23 cellular contexts compared by ENCODE assay signal in genomic region chr5:168480601-168481000, GRCh38. TPM values are rescaled to one million over a fixed set of nuclear protein-coding genes. Genes with fewer than 3 reads are reported as not detected.
A peak's percentile ranks its signal among the peaks of the same experiment; 100 is the strongest.
DNase-seq lines count a peak whose midpoint lies in the region; ATAC-seq and TF ChIP-seq lines count a peak whose summit lies in the region.
"Had no signal": no experiment of that assay in that cellular context is flagged by ENCODE, and none has a peak within 500 bp of the region (broad histone marks: within the 10 kb centered on the region; RNA-seq: fewer than 3 reads in every experiment).

No MANE protein-coding gene starts in this region.

- in situ Hi-C loops in GM13977 (cut with MboI; ENCODE audit: low pct_unique_long_range_greater_than_20kb, low sequenced_read_pairs, unreplicated experiment), result no loop called here

- CTCF ChIA-PET in PC-3 (lab: Charles Lee), result no interaction called here
- CTCF ChIA-PET in naive thymus-derived CD4-positive, alpha-beta T cell (lab: Charles Lee), result no interaction called here

- H3K4me2 ChIP-seq in MM.1S (ENCODE audit: low read depth, low read length) (peak overlapping the region; percentile 50; the same call in 1 of the 2 replicates), PC-3 (ENCODE audit: low read length) (no peak overlapping the region)
- H3K4me2 ChIP-seq: A549; BLaER1 treated with 17β-estradiol and CSF1 and Interleukin-3, amounts not matched to agents 10 nM and 100 nM had no signal

- peaks cover 21% of the 10 kb centered on the region for H3F3A ChIP-seq in MM.1S (ENCODE audit: insufficient read depth, low read length)
- no peaks in the 10 kb centered on the region for H3F3A ChIP-seq in PC-3 (ENCODE audit: low read length, unreplicated experiment)

- H4K20me1 ChIP-seq in MM.1S (ENCODE audit: insufficient read depth, low read length), result no peaks in the 10 kb centered on the region
- no peaks in the 10 kb centered on the region for H4K20me1 ChIP-seq in PC-3 (ENCODE audit: low read length)
- H4K20me1 ChIP-seq: BLaER1 treated with 17β-estradiol and CSF1 and Interleukin-3, amounts not matched to agents 10 nM and 100 nM had no signal

- H2AFZ ChIP-seq in MM.1S (ENCODE audit: low read length), result no peak overlapping the region
- no peak overlapping the region for H2AFZ ChIP-seq in PC-3 (ENCODE audit: low read length)

- H3K4me1 Mint-ChIP-seq in naive thymus-derived CD4-positive, alpha-beta T cell, result peaks cover 7 to 15% (median 7%) of the 10 kb centered on the region in 7 donors
- H3K4me1 Mint-ChIP-seq: CD14-positive monocyte had no signal

- no peak overlapping the region for H3K9ac ChIP-seq in MM.1S (ENCODE audit: low read length)
- no peak overlapping the region for H3K9ac ChIP-seq in PC-3 (ENCODE audit: low read length)
- H3K9ac ChIP-seq: BLaER1 treated with 17β-estradiol and CSF1 and Interleukin-3, amounts not matched to agents 10 nM and 100 nM had no signal

- H3K36me3 ChIP-seq in MM.1S (replicated peaks; ENCODE audit: insufficient read depth, low read length) (no peaks in the 10 kb centered on the region), PC-3 (ENCODE audit: low read depth, low read length) (no peaks in the 10 kb centered on the region), left ventricle myocardium inferior (no peaks in the 10 kb centered on the region)
- no peaks in the 10 kb centered on the region for H3K36me3 ChIP-seq in naive thymus-derived CD4-positive, alpha-beta T cell (ENCODE audit: control insufficient read depth in 2 of 3, insufficient read depth in 3 of 3, low read length in 3 of 3)
- H3K36me3 ChIP-seq: BE2C; BLaER1 treated with 17β-estradiol and CSF1 and Interleukin-3, amounts not matched to agents 10 nM and 100 nM; HAP-1 had no signal

- intact Hi-C loops in PC-3 (cut with micrococcal nuclease) (no loop called here), left ventricle myocardium inferior (cut with micrococcal nuclease) (no loop called here)
- intact Hi-C loops in naive thymus-derived CD4-positive, alpha-beta T cell (cut with micrococcal nuclease), result loop anchor here in 1 of 2 donors (10.0 kb wide), 1 partner anchor 96 kb away; no protein-coding TSS in a partner anchor

- H3K27me3 ChIP-seq in MM.1S (replicated peaks; ENCODE audit: insufficient read depth, low read length) (no peaks in the 10 kb centered on the region), PC-3 (ENCODE audit: low read length) (no peaks in the 10 kb centered on the region), foreskin keratinocyte (no peaks in the 10 kb centered on the region), left ventricle myocardium inferior (ENCODE audit: low read depth) (peaks cover 4% of the 10 kb centered on the region)
- H3K27me3 ChIP-seq in naive thymus-derived CD4-positive, alpha-beta T cell (ENCODE audit: control insufficient read depth in 2 of 2, insufficient read depth in 2 of 2, low read length in 2 of 2), result no peaks in the 10 kb centered on the region
- H3K27me3 ChIP-seq: BE2C; BLaER1 treated with 17β-estradiol and CSF1 and Interleukin-3, amounts not matched to agents 10 nM and 100 nM had no signal

- DNase-seq in MM.1S (no peak), PC-3 (peak; percentile 66), epithelial cell of esophagus (ENCODE audit: low read depth) (peak; percentile 74), foreskin keratinocyte (peak in 1 of 2 donors; percentile 52), GM13977 (ENCODE audit: low spot score) (no peak), left ventricle myocardium inferior (no peak)
- no peak for DNase-seq in naive thymus-derived CD4-positive, alpha-beta T cell
- DNase-seq: 8988T; ACHN; AML-193; BE2C; CD4-positive, alpha-beta T cell; CD8-positive, alpha-beta memory T cell; DMS 273 treated with DMSO at 0.1 percent for 48 hours; DMS79; EL; GDM1; GOT3; HFFc6 had no signal

- H3K9me3 Mint-ChIP-seq in naive thymus-derived CD4-positive, alpha-beta T cell, result no peaks in the 10 kb centered on the region
- H3K9me3 Mint-ChIP-seq: CD4-positive, alpha-beta T cell; CD8-positive, alpha-beta memory T cell; HFFc6 had no signal

- H3K4me1 ChIP-seq in MM.1S (ENCODE audit: low read length), result peaks cover 19% of the 10 kb centered on the region
- H3K4me1 ChIP-seq in PC-3 (ENCODE audit: insufficient read depth, low read length), result peaks cover 22% of the 10 kb centered on the region
- no peaks in the 10 kb centered on the region for H3K4me1 ChIP-seq in foreskin keratinocyte
- peaks cover 0 to 3% of the 10 kb centered on the region in 2 donors for H3K4me1 ChIP-seq in naive thymus-derived CD4-positive, alpha-beta T cell (ENCODE audit: control insufficient read depth in 2 of 2, insufficient read depth in 2 of 2, low read length in 2 of 2)
- H3K4me1 ChIP-seq in left ventricle myocardium inferior, result no peaks in the 10 kb centered on the region
- H3K4me1 ChIP-seq: A549, BE2C had no signal

- peaks cover 0 to 4% (median 0%) of the 10 kb centered on the region in 5 donors for H3K36me3 Mint-ChIP-seq in naive thymus-derived CD4-positive, alpha-beta T cell
- H3K36me3 Mint-ChIP-seq: CD14-positive monocyte; CD8-positive, alpha-beta memory T cell had no signal

- peak overlapping the region; percentile 67; the same call in 1 of the 2 replicates for H3K27ac ChIP-seq in MM.1S (ENCODE audit: low read length)
- H3K27ac ChIP-seq in PC-3 (ENCODE audit: low read length), result peak overlapping the region; percentile 8; the same call in 1 of the 2 replicates
- no peak overlapping the region for H3K27ac ChIP-seq in foreskin keratinocyte
- H3K27ac ChIP-seq in naive thymus-derived CD4-positive, alpha-beta T cell (ENCODE audit: low read depth, low read length), result no peak overlapping the region
- no peak overlapping the region for H3K27ac ChIP-seq in left ventricle myocardium inferior (replicated peaks)
- H3K27ac ChIP-seq: A549; BLaER1 treated with 17β-estradiol and CSF1 and Interleukin-3, amounts not matched to agents 10 nM and 100 nM had no signal

- H3K9me2 ChIP-seq in MM.1S (replicated peaks; ENCODE audit: insufficient read depth, low read length) (no peaks in the 10 kb centered on the region), PC-3 (replicated peaks; ENCODE audit: low read length) (no peaks in the 10 kb centered on the region)

- no TSS peak for BruUV-seq in PC-3 (replicated peaks; lab: Mats Ljungman, UMichigan)

- no peaks in the 10 kb centered on the region for H3K79me2 ChIP-seq in MM.1S (ENCODE audit: low read length)
- H3K79me2 ChIP-seq in PC-3 (ENCODE audit: low read length), result no peaks in the 10 kb centered on the region

- ATAC-seq in PC-3, result no peak
- peak; percentile 45 for ATAC-seq in foreskin keratinocyte
- ATAC-seq in naive thymus-derived CD4-positive, alpha-beta T cell, result no peak
- ATAC-seq: A549 had no signal

- peaks cover 0 to 9% (median 3%) of the 10 kb centered on the region in 5 donors for H3K27me3 Mint-ChIP-seq in naive thymus-derived CD4-positive, alpha-beta T cell

- H3K4me3 ChIP-seq in MM.1S (ENCODE audit: low read length) (no peak overlapping the region), PC-3 (ENCODE audit: low read length) (no peak overlapping the region), epithelial cell of esophagus (ENCODE audit: low read length) (no peak overlapping the region), left ventricle myocardium inferior (no peak overlapping the region)
- no peak overlapping the region for H3K4me3 ChIP-seq in naive thymus-derived CD4-positive, alpha-beta T cell (ENCODE audit: low read length)
- H3K4me3 ChIP-seq: A549; BLaER1 treated with 17β-estradiol and CSF1 and Interleukin-3, amounts not matched to agents 10 nM and 100 nM; HAP-1 had no signal

- H3K27ac Mint-ChIP-seq in naive thymus-derived CD4-positive, alpha-beta T cell, result no peak overlapping the region
- H3K27ac Mint-ChIP-seq: CD14-positive monocyte; CD4-positive, alpha-beta T cell; HFFc6 had no signal

- TF ChIP-seq CTCF in MM.1S (IDR thresholded peaks at IDR 0.05; ENCODE audit: low read length) (no peak), PC-3 (conservative IDR thresholded peaks at IDR 0.05; ENCODE audit: low read depth, low read length) (no peak), epithelial cell of esophagus (IDR thresholded peaks at IDR 0.05; ENCODE audit: insufficient read depth, low read depth, low read length, missing control alignments) (no peak), foreskin keratinocyte (conservative IDR thresholded peaks at IDR 0.05) (no peak), GM13977 (IDR thresholded peaks at IDR 0.05; ENCODE audit: extremely low read depth, insufficient read depth, missing control alignments) (no peak), left ventricle myocardium inferior (IDR thresholded peaks at IDR 0.05; ENCODE audit: borderline replicate concordance) (no peak)

- H3K4me3 Mint-ChIP-seq in naive thymus-derived CD4-positive, alpha-beta T cell, result no peak overlapping the region
- H3K4me3 Mint-ChIP-seq: CD14-positive monocyte, HFFc6 had no signal

- H3K9me3 ChIP-seq in MM.1S (replicated peaks; ENCODE audit: insufficient read depth, low read length) (no peaks in the 10 kb centered on the region), PC-3 (ENCODE audit: low read length) (no peaks in the 10 kb centered on the region), left ventricle myocardium inferior (replicated peaks) (no peaks in the 10 kb centered on the region)
- H3K9me3 ChIP-seq in naive thymus-derived CD4-positive, alpha-beta T cell (ENCODE audit: control insufficient read depth in 2 of 3, low read length in 3 of 3), result no peaks in the 10 kb centered on the region
- H3K9me3 ChIP-seq: A549; BE2C; BLaER1 treated with 17β-estradiol and CSF1 and Interleukin-3, amounts not matched to agents 10 nM and 100 nM; HAP-1 had no signal

- POLR2A ChIA-PET in PC-3 (lab: Charles Lee; ENCODE audit: unreplicated experiment), result no interaction called here
- POLR2A ChIA-PET in naive thymus-derived CD4-positive, alpha-beta T cell (lab: Charles Lee), result no interaction called here

RNA-seq across cellular contexts. Expression of gene RARS1, which starts 5.7 kb away (rescaled TPM):
- total RNA-seq in PC-3 (2014; rRNA removed) (63.6 and 78.1 TPM in 2 replicates), foreskin keratinocyte (116 TPM in 2 replicates), left ventricle myocardium inferior (48.0 TPM)
- 66.1 and 75.7 TPM in 2 replicates for polyA plus RNA-seq in foreskin keratinocyte
- 100 to 1,000 TPM in 2 of 5 experiments, 10 to 100 TPM in 3; 59.1 to 110 (median 81.3) TPM for total RNA-seq in naive thymus-derived CD4-positive, alpha-beta T cell
- 10 to 100 TPM; 21.3 to 31.0 TPM for polyA plus RNA-seq in naive thymus-derived CD4-positive, alpha-beta T cell

RNA-seq across cellular contexts. Expression of gene FBLL1, which starts 48.5 kb away (rescaled TPM):
- 0.07 TPM in 1 of 2 replicates, not detected in the other for total RNA-seq in PC-3 (2014; rRNA removed)
- total RNA-seq in foreskin keratinocyte, result not detected in 2 replicates
- polyA plus RNA-seq in foreskin keratinocyte, result 0.07 TPM in 1 of 2 replicates, not detected in the other
- total RNA-seq in naive thymus-derived CD4-positive, alpha-beta T cell, result under 1 TPM in 2 of 5 experiments, not detected in 3; 0.22 to 0.57 TPM
- polyA plus RNA-seq in naive thymus-derived CD4-positive, alpha-beta T cell, result not detected
- not detected for total RNA-seq in left ventricle myocardium inferior
- total RNA-seq: CD4-positive, alpha-beta T cell; CD8-positive, alpha-beta memory T cell; HFFc6 had no signal
- polyA plus RNA-seq: CD14-positive monocyte; CD8-positive, alpha-beta memory T cell had no signal

Comparison
In these comparisons a context has a peak if more than half of its experiments do, and no peak if none do; other contexts are left out.
1. DNase-seq: peak in PC-3 (single experiment) and epithelial cell of esophagus (single experiment); none in MM.1S (single experiment), naive thymus-derived CD4-positive, alpha-beta T cell (0 of 9), GM13977 (single experiment) and left ventricle myocardium inferior (single experiment).
2. H3K27ac ChIP-seq: peak in MM.1S (single experiment) and PC-3 (single experiment); none in foreskin keratinocyte (single experiment), naive thymus-derived CD4-positive, alpha-beta T cell (single experiment) and left ventricle myocardium inferior (single experiment).